1 cellular context compared by ENCODE assay signal in the genomic region with DNA sequence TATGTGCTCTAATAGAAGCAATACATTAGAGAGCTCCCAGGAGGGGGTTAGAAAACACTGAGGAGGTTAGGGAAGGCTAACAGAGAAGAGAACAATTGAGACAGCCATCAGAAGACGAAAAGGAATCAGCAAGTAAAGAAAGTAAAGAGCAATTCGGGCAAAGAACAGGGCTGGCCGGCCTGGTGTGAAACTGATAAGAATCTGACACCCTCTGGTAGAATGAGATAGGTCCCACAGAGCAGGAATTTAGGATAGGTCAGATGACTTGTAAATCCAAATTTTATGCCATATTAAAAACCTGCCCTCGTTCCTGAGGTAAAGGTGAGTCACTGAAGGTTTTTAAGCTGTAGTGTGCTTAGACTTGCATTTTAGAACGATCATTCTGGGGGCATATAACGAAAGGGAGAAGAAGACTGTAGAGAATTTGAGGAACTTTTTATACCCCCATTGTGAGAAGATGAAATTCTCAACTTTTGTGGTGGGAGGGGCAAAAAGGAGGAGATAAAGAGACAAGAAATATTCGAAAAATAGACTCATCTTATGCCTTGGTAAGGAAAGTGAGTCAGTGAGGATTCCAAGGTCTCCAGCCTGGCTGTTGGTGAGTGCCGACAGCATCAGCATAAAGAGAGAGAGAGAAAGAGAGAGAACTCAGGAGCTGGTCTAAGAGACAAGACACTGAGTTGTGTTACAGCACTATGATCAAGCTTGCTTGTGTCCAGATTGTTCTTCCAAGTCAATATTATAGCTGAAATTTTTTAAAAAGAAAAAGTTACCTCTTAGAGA.
TF ChIP-seq lines count a peak whose summit lies in the region.

No MANE protein-coding gene starts in this region.

TF ChIP-seq in HCT116, 20 proteins besides CTCF, POLR2A, EP300 and RAD21 (continued from another document):
- TF ChIP-seq ATF3 (IDR thresholded peaks at IDR 0.05) (no peak), TCF7L2 (IDR thresholded peaks at IDR 0.05; ENCODE audit: borderline replicate concordance, extremely low read depth, insufficient read depth, insufficient read length) (no peak), REST (IDR thresholded peaks at IDR 0.05; ENCODE audit: low read depth) (no peak)
